ENCODE assay signal across 8 cellular contexts in genomic region chr10:93481213-93481930, GRCh38. TPM values are rescaled to one million over a fixed set of nuclear protein-coding genes. Genes with fewer than 3 reads are reported as not detected.
DNase-seq lines count a peak whose midpoint lies in the region; TF ChIP-seq lines count a peak whose summit lies in the region.

No MANE protein-coding gene starts in this region.

- H3K4me3 ChIP-seq in HUES48 (ENCODE audit: low read depth, low read length) (peak overlapping the region; percentile 71), adipocyte (ENCODE audit: low read length) (peak overlapping the region; percentile 92), iPS-18a (ENCODE audit: low read length) (peak overlapping the region; percentile 94), smooth muscle cell (peak overlapping the region; percentile 78)

- no peak for TF ChIP-seq CTCF in smooth muscle cell (IDR thresholded peaks at IDR 0.05; ENCODE audit: borderline replicate concordance, insufficient read depth, poor library complexity, severe bottlenecking)

- H3F3A ChIP-seq in smooth muscle cell (ENCODE audit: low read depth), result peaks cover 11% of the 10 kb centered on the region

- H3K4me2 ChIP-seq in smooth muscle cell, result peak overlapping the region; percentile 88

- H3K36me3 ChIP-seq in HUES48 (ENCODE audit: control insufficient read depth, insufficient read depth, low read length) (no peaks in the 10 kb centered on the region), adipocyte (ENCODE audit: control insufficient read depth, insufficient read depth, low read length, severe bottlenecking) (peaks cover 6% of the 10 kb centered on the region), iPS-18a (ENCODE audit: control insufficient read depth, low read depth, low read length) (no peaks in the 10 kb centered on the region), smooth muscle cell (ENCODE audit: low read depth) (no peaks in the 10 kb centered on the region)

- peak overlapping the region; percentile 45; the same call in 1 of the 2 replicates for H3K9ac ChIP-seq in HUES48 (ENCODE audit: low read depth, low read length)
- H3K9ac ChIP-seq in adipocyte (ENCODE audit: low read length), result peak overlapping the region; percentile 99
- H3K9ac ChIP-seq in iPS-18a (ENCODE audit: low read length), result no peak overlapping the region
- peak overlapping the region; percentile 99 for H3K9ac ChIP-seq in smooth muscle cell (ENCODE audit: low read depth)

- peaks cover 13% of the 10 kb centered on the region for H3K27me3 ChIP-seq in HUES48 (ENCODE audit: control insufficient read depth, insufficient read depth, low read length)
- no peaks in the 10 kb centered on the region for H3K27me3 ChIP-seq in adipocyte (replicated peaks; ENCODE audit: control insufficient read depth, insufficient read depth, low read length)
- peaks cover 18% of the 10 kb centered on the region for H3K27me3 ChIP-seq in iPS-18a (ENCODE audit: control insufficient read depth, insufficient read depth, low read length)
- H3K27me3 ChIP-seq in smooth muscle cell (ENCODE audit: low read depth), result no peaks in the 10 kb centered on the region

- H3K9me3 ChIP-seq in HUES48 (ENCODE audit: control insufficient read depth, insufficient read depth, low read length) (no peaks in the 10 kb centered on the region), adipocyte (ENCODE audit: control insufficient read depth, low read length) (no peaks in the 10 kb centered on the region), iPS-18a (ENCODE audit: control insufficient read depth, low read depth, low read length) (no peaks in the 10 kb centered on the region), smooth muscle cell (replicated peaks; ENCODE audit: low read depth) (no peaks in the 10 kb centered on the region)

- 56% methylated on average over 6 of the region's 6 CpGs for WGBS in smooth muscle cell (ENCODE audit: low lambda C conversion rate)

- H3K27ac ChIP-seq in HUES48 (ENCODE audit: low read depth, low read length) (peak overlapping the region; percentile 55), iPS-18a (ENCODE audit: low read length) (no peak overlapping the region), smooth muscle cell (ENCODE audit: low read depth) (peak overlapping the region; percentile 99)

- H3K79me2 ChIP-seq in smooth muscle cell (ENCODE audit: low read depth), result peaks cover 49% of the 10 kb centered on the region

- no peak overlapping the region for H2AFZ ChIP-seq in smooth muscle cell (ENCODE audit: low read depth)

- no peaks in the 10 kb centered on the region for H4K20me1 ChIP-seq in smooth muscle cell (ENCODE audit: low read depth)

- H3K4me1 ChIP-seq in HUES48 (ENCODE audit: control insufficient read depth, insufficient read depth, low read length) (peaks cover 13% of the 10 kb centered on the region; the same call in 1 of the 2 replicates), adipocyte (ENCODE audit: control insufficient read depth, insufficient read depth, low read length) (peaks cover 16% of the 10 kb centered on the region), iPS-18a (ENCODE audit: control insufficient read depth, low read depth, low read length) (peaks cover 5% of the 10 kb centered on the region), smooth muscle cell (ENCODE audit: low read depth) (peaks cover 15% of the 10 kb centered on the region)

- peak; percentile 45 for DNase-seq in adipocyte (ENCODE audit: low read depth)
- DNase-seq in smooth muscle cell (lab: John Stamatoyannopoulos, UW; ENCODE audit: unreplicated experiment), result no peak
- no peak for DNase-seq in T-helper 9 cell
- no peak for DNase-seq in SIG-M5 (lab: John Stamatoyannopoulos, UW)
- DNase-seq in NCI-H446 (lab: John Stamatoyannopoulos, UW), result no peak
- DNase-seq in activated CD4-positive, alpha-beta T cell treated with anti-CD3 and anti-CD28 coated beads for 1 hour, result no peak

RNA-seq across cellular contexts. Expression of gene MYOF, which starts 0.8 kb away (rescaled TPM):
- 99.5 and 99.6 TPM in 2 replicates for total RNA-seq in smooth muscle cell
- polyA plus RNA-seq in smooth muscle cell, result 29.6 and 45.1 TPM in 2 replicates

RNA-seq across cellular contexts. Expression of gene CEP55, which starts 15.0 kb away (rescaled TPM):
- 6.5 and 9.3 TPM in 2 replicates for total RNA-seq in smooth muscle cell
- polyA plus RNA-seq in smooth muscle cell, result 5.4 and 6.8 TPM in 2 replicates
